ENCODE assay signal across 8 cellular contexts in genomic region chr10:71212249-71213126, GRCh38. TPM values are rescaled to one million over a fixed set of nuclear protein-coding genes. Genes with fewer than 3 reads are reported as not detected.
DNase-seq lines count a peak whose midpoint lies in the region; ATAC-seq and TF ChIP-seq lines count a peak whose summit lies in the region.

Gene UNC5B, plus strand, starts transcription at chr10:71212570. Its CDS starts 416 bp downstream, at chr10:71212986.

- H3K27me3 Mint-ChIP-seq in CD4-positive, alpha-beta memory T cell = peaks cover 49 to 54% of the 10 kb centered on the region in 2 donors
- H3K27me3 Mint-ChIP-seq in natural killer cell treated with Interleukin-12 subunit alpha and Interleukin-12 subunit beta and Interleukin-15 and Interleukin-18, amount 100 ng/mL, for 72 hours = peaks cover 38 to 51% of the 10 kb centered on the region in 2 donors
- H3K27me3 Mint-ChIP-seq in stimulated activated naive CD8-positive, alpha-beta T cell treated with anti-CD3 and anti-CD28 coated beads, Interleukin-15, amount 100 ng/mL, for 72 hours = peaks cover 87% of the 10 kb centered on the region

- no peaks in the 10 kb centered on the region for H3K36me3 ChIP-seq in CD4-positive, alpha-beta memory T cell (ENCODE audit: insufficient read depth, low read length)
- no peaks in the 10 kb centered on the region for H3K36me3 ChIP-seq in OCI-LY7 (ENCODE audit: insufficient read depth, low read length)

- intact Hi-C loops in CD4-positive, alpha-beta memory T cell (cut with micrococcal nuclease) = no loop called here
- intact Hi-C loops in OCI-LY7 (cut with micrococcal nuclease; ENCODE audit: unreplicated experiment) = loop anchor here (5.0 kb wide), 3 partner anchors 285 to 395 kb away; partner anchors contain the start of gene SGPL1

- peaks cover 7% of the 10 kb centered on the region for H3K4me1 ChIP-seq in CD4-positive, alpha-beta memory T cell (ENCODE audit: insufficient read depth, low read length)
- peaks cover 13% of the 10 kb centered on the region for H3K4me1 ChIP-seq in OCI-LY7 (ENCODE audit: insufficient read depth, low read length, poor library complexity, severe bottlenecking)

- H2AFZ ChIP-seq in OCI-LY7 (ENCODE audit: low read length) = peak within 1 kb of the TSS; percentile 37; the same call in 1 of the 2 replicates

- H3K79me2 ChIP-seq in OCI-LY7 (ENCODE audit: insufficient read depth, low read depth, low read length) = no peaks in the 10 kb centered on the region

- H3K27ac Mint-ChIP-seq in CD4-positive, alpha-beta memory T cell = no peak within 1 kb of the TSS
- H3K27ac Mint-ChIP-seq in natural killer cell treated with Interleukin-12 subunit alpha and Interleukin-12 subunit beta and Interleukin-15 and Interleukin-18, amount 100 ng/mL, for 72 hours = no peak within 1 kb of the TSS
- no peak within 1 kb of the TSS for H3K27ac Mint-ChIP-seq in stimulated activated naive CD8-positive, alpha-beta T cell treated with anti-CD3 and anti-CD28 coated beads, Interleukin-15, amount 100 ng/mL, for 72 hours

- H3K9me2 ChIP-seq in OCI-LY7 (ENCODE audit: insufficient read depth, low read length) = no peaks in the 10 kb centered on the region

- no peaks in the 10 kb centered on the region for H3K9me3 Mint-ChIP-seq in CD4-positive, alpha-beta memory T cell
- no peaks in the 10 kb centered on the region for H3K9me3 Mint-ChIP-seq in natural killer cell treated with Interleukin-12 subunit alpha and Interleukin-12 subunit beta and Interleukin-15 and Interleukin-18, amount 100 ng/mL, for 72 hours
- no peaks in the 10 kb centered on the region for H3K9me3 Mint-ChIP-seq in stimulated activated naive CD8-positive, alpha-beta T cell treated with anti-CD3 and anti-CD28 coated beads, Interleukin-15, amount 100 ng/mL, for 72 hours

- ATAC-seq in natural killer cell treated with Interleukin-12 subunit alpha and Interleukin-12 subunit beta and Interleukin-15 and Interleukin-18, amount 100 ng/mL, for 72 hours = peak; percentile 84 to 87
- ATAC-seq in stimulated activated naive CD8-positive, alpha-beta T cell treated with anti-CD3 and anti-CD28 coated beads, Interleukin-15, amount 100 ng/mL, for 72 hours = peak; percentile 85
- ATAC-seq in HG03280 (IDR thresholded peaks at IDR 0.05; ENCODE audit: unreplicated experiment) = no peak

- peak within 1 kb of the TSS in 1 of 2 donors; percentile 14 for H3K4me3 ChIP-seq in CD4-positive, alpha-beta memory T cell (ENCODE audit: low read length in 2 of 2)
- peak within 1 kb of the TSS; percentile 52 for H3K4me3 ChIP-seq in OCI-LY7 (ENCODE audit: low read depth, low read length, poor library complexity, severe bottlenecking)
- H3K4me3 ChIP-seq in foreskin fibroblast (ENCODE audit: low read depth in 1 of 2, low read length in 2 of 2) = peak within 1 kb of the TSS; percentile 89 to 92

- peak within 1 kb of the TSS; percentile 60 for H3K4me2 ChIP-seq in OCI-LY7 (ENCODE audit: low read length)

- H3K9me3 ChIP-seq in CD4-positive, alpha-beta memory T cell (ENCODE audit: control insufficient read depth in 1 of 2, low read length in 2 of 2) = no peaks in the 10 kb centered on the region
- no peaks in the 10 kb centered on the region for H3K9me3 ChIP-seq in OCI-LY7 (ENCODE audit: low read length)

- CTCF ChIA-PET in CD4-positive, alpha-beta memory T cell (lab: Charles Lee; ENCODE audit: partially characterized antibody) = no interaction called here
- CTCF ChIA-PET in OCI-LY7 (lab: Charles Lee; ENCODE audit: unreplicated experiment) = no interaction called here

- H3K27me3 ChIP-seq in CD4-positive, alpha-beta memory T cell (ENCODE audit: insufficient read depth, low read length) = peaks cover 21% of the 10 kb centered on the region

- no TSS peak for BruUV-seq in OCI-LY7 (replicated peaks; lab: Mats Ljungman, UMichigan)

- peak in 3 of 5 donors; percentile 3 to 26 (median 14) for DNase-seq in CD4-positive, alpha-beta memory T cell
- peak; percentile 72 for DNase-seq in HuH-7 (ENCODE audit: low spot score)
- DNase-seq in OCI-LY7 (ENCODE audit: low spot score) = peak; percentile 80
- peak; percentile 18 for DNase-seq in activated gamma-delta T cell treated with anti-CD3 and anti-CD28 coated beads, Interleukin-2, amount 50 U/mL, for 16 hours (ENCODE audit: low read depth)
- DNase-seq in foreskin fibroblast = peak; percentile 93 to 98
- peak; percentile 82 for DNase-seq in natural killer cell treated with Interleukin-12 subunit alpha and Interleukin-12 subunit beta and Interleukin-15 and Interleukin-18, amount 100 ng/mL, for 72 hours (ENCODE audit: low spot score)
- peak; percentile 72 to 75 for DNase-seq in stimulated activated naive CD8-positive, alpha-beta T cell treated with anti-CD3 and anti-CD28 coated beads, Interleukin-15, amount 100 ng/mL, for 72 hours

- H3K36me3 Mint-ChIP-seq in CD4-positive, alpha-beta memory T cell = no peaks in the 10 kb centered on the region
- no peaks in the 10 kb centered on the region for H3K36me3 Mint-ChIP-seq in natural killer cell treated with Interleukin-12 subunit alpha and Interleukin-12 subunit beta and Interleukin-15 and Interleukin-18, amount 100 ng/mL, for 72 hours

- POLR2A ChIA-PET in CD4-positive, alpha-beta memory T cell (lab: Charles Lee; ENCODE audit: partially characterized antibody) = no interaction called here
- POLR2A ChIA-PET in OCI-LY7 (lab: Charles Lee) = no interaction called here

- peak within 1 kb of the TSS; percentile 39 to 79 (median 72) for H3K4me3 Mint-ChIP-seq in CD4-positive, alpha-beta memory T cell
- H3K4me3 Mint-ChIP-seq in natural killer cell treated with Interleukin-12 subunit alpha and Interleukin-12 subunit beta and Interleukin-15 and Interleukin-18, amount 100 ng/mL, for 72 hours = peak within 1 kb of the TSS; percentile 57
- H3K4me3 Mint-ChIP-seq in stimulated activated naive CD8-positive, alpha-beta T cell treated with anti-CD3 and anti-CD28 coated beads, Interleukin-15, amount 100 ng/mL, for 72 hours = peak within 1 kb of the TSS; percentile 56 to 65

- peak; percentile 48 for TF ChIP-seq CTCF in OCI-LY7 (conservative IDR thresholded peaks at IDR 0.05; ENCODE audit: low read length)
- TF ChIP-seq CTCF in foreskin fibroblast (IDR thresholded peaks at IDR 0.05; ENCODE audit: low read depth, low read length) = no peak

- H3K4me1 Mint-ChIP-seq in CD4-positive, alpha-beta memory T cell = peaks cover 3 to 19% (median 12%) of the 10 kb centered on the region in 4 donors
- H3K4me1 Mint-ChIP-seq in natural killer cell treated with Interleukin-12 subunit alpha and Interleukin-12 subunit beta and Interleukin-15 and Interleukin-18, amount 100 ng/mL, for 72 hours (ENCODE audit: low read depth in 2 of 2) = peaks cover 0 to 7% of the 10 kb centered on the region in 2 donors
- H3K4me1 Mint-ChIP-seq in stimulated activated naive CD8-positive, alpha-beta T cell treated with anti-CD3 and anti-CD28 coated beads, Interleukin-15, amount 100 ng/mL, for 72 hours = peaks cover 6% of the 10 kb centered on the region

- H4K20me1 ChIP-seq in OCI-LY7 (ENCODE audit: insufficient read depth, low read length) = no peaks in the 10 kb centered on the region

- no peak within 1 kb of the TSS for H3K27ac ChIP-seq in CD4-positive, alpha-beta memory T cell (ENCODE audit: low read depth, low read length)
- no peak within 1 kb of the TSS for H3K27ac ChIP-seq in OCI-LY7 (ENCODE audit: low read depth, low read length, poor library complexity, severe bottlenecking)

RNA-seq across cellular contexts. Expression of gene UNC5B, which starts in this region (rescaled TPM):
- total RNA-seq in CD4-positive, alpha-beta memory T cell = not detected
- polyA plus RNA-seq in CD4-positive, alpha-beta memory T cell = not detected
- total RNA-seq in OCI-LY7 (2014; rRNA removed; shearing (Covaris generic)) = not detected in 2 replicates
- not detected in 2 replicates for total RNA-seq in OCI-LY7 (2022)
- total RNA-seq in natural killer cell treated with Interleukin-12 subunit alpha and Interleukin-12 subunit beta and Interleukin-15 and Interleukin-18, amount 100 ng/mL, for 72 hours = under 1 TPM in 1 of 2 donors, not detected in 1; 0.08 TPM

Comparison
In these comparisons a context has a peak if more than half of its experiments do, and no peak if none do; other contexts are left out.
1. Peak in DNase-seq in CD4-positive, alpha-beta memory T cell; RNA of the gene not detected or under 1 TPM.
2. Peak in DNase-seq, H3K4me3 ChIP-seq and H3K4me2 ChIP-seq in OCI-LY7; RNA of the gene not detected or under 1 TPM.
3. Peak in DNase-seq and ATAC-seq in natural killer cell treated with Interleukin-12 subunit alpha and Interleukin-12 subunit beta and Interleukin-15 and Interleukin-18, amount 100 ng/mL, for 72 hours; RNA of the gene not detected or under 1 TPM.
4. DNase-seq: peak in every context shown above with its lines; median percentile 96 in foreskin fibroblast; 82 in natural killer cell treated with Interleukin-12 subunit alpha and Interleukin-12 subunit beta and Interleukin-15 and Interleukin-18, amount 100 ng/mL, for 72 hours; 80 in OCI-LY7; 74 in stimulated activated naive CD8-positive, alpha-beta T cell treated with anti-CD3 and anti-CD28 coated beads, Interleukin-15, amount 100 ng/mL, for 72 hours; 72 in HuH-7; 18 in activated gamma-delta T cell treated with anti-CD3 and anti-CD28 coated beads, Interleukin-2, amount 50 U/mL, for 16 hours; 14 in CD4-positive, alpha-beta memory T cell.